In genomic region chr1:11285883-11286734, GRCh38 we compare ENCODE assay signal across 9 cellular contexts. TPM values are rescaled to one million over a fixed set of nuclear protein-coding genes. Genes with fewer than 3 reads are reported as not detected.
DNase-seq lines count a peak whose midpoint lies in the region; ATAC-seq, FAIRE-seq and TF ChIP-seq lines count a peak whose summit lies in the region.
"Had no signal": no experiment of that assay in that cellular context is flagged by ENCODE, and none has a peak within 500 bp of the region (broad histone marks: within the 10 kb centered on the region; RNA-seq: fewer than 3 reads in every experiment).

No MANE protein-coding gene starts in this region.

- H3K36me3 ChIP-seq in NT2/D1 (ENCODE audit: insufficient read depth, insufficient read length, low read length): peaks cover 36% of the 10 kb centered on the region
- peaks cover 3 to 5% of the 10 kb centered on the region in 2 experiments for H3K36me3 ChIP-seq in endothelial cell of umbilical vein (ENCODE audit: control insufficient read depth in 2 of 2, extremely low read depth in 1 of 2, insufficient read depth in 2 of 2, low read length in 2 of 2)
- H3K36me3 ChIP-seq in skeletal muscle satellite cell (ENCODE audit: insufficient read depth, low read length): peaks cover 3% of the 10 kb centered on the region
- peaks cover 31% of the 10 kb centered on the region for H3K36me3 ChIP-seq in effector memory CD4-positive, alpha-beta T cell (ENCODE audit: control insufficient read depth, insufficient read depth, low read length)
- H3K36me3 ChIP-seq: colonic mucosa had no signal

- peak overlapping the region; percentile 62 for H3K27ac Mint-ChIP-seq in activated T-cell treated with anti-CD3 and anti-CD28 coated beads, Interleukin-2, amount 50 U/mL, for 72 hours

- no peak for DNase-seq in activated T-cell treated with anti-CD3 and anti-CD28 coated beads, Interleukin-2, amount 50 U/mL, for 72 hours
- DNase-seq in activated T-cell treated with anti-CD3 and anti-CD28 coated beads for 4 hours (no peak), NT2/D1 (ENCODE audit: low read depth, low spot score) (no peak), endothelial cell of umbilical vein (ENCODE audit: low read depth, low spot score) (peak; percentile 18), KG1 (lab: John Stamatoyannopoulos, UW) (no peak), GM20000 (ENCODE audit: low spot score) (no peak)
- no peak for DNase-seq in effector memory CD4-positive, alpha-beta T cell
- DNase-seq: colonic mucosa had no signal

- peaks cover 61% of the 10 kb centered on the region for H3K4me1 Mint-ChIP-seq in activated T-cell treated with anti-CD3 and anti-CD28 coated beads, Interleukin-2, amount 50 U/mL, for 72 hours (ENCODE audit: low read depth)

- TF ChIP-seq POLR2A in endothelial cell of umbilical vein (IDR thresholded peaks at IDR 0.05; ENCODE audit: low read depth, low read length): no peak

- H3K9me3 Mint-ChIP-seq in activated T-cell treated with anti-CD3 and anti-CD28 coated beads, Interleukin-2, amount 50 U/mL, for 72 hours: peaks cover 2 to 3% of the 10 kb centered on the region in 2 donors

- H3K36me3 Mint-ChIP-seq in activated T-cell treated with anti-CD3 and anti-CD28 coated beads, Interleukin-2, amount 50 U/mL, for 72 hours (ENCODE audit: insufficient read depth in 2 of 2): peaks cover 5 to 29% of the 10 kb centered on the region in 2 donors

- CTCF ChIA-PET in endothelial cell of umbilical vein (lab: Charles Lee): interaction anchor here (1.0 to 1.8 kb wide), 2 partner anchors 249 to 356 kb away, joined by 3 to 10 read pairs; no protein-coding TSS in a partner anchor

- POLR2A ChIA-PET in endothelial cell of umbilical vein (lab: Charles Lee): no interaction called here

- peaks cover 13% of the 10 kb centered on the region for H3K4me1 ChIP-seq in NT2/D1 (ENCODE audit: insufficient read depth, insufficient read length)
- H3K4me1 ChIP-seq in endothelial cell of umbilical vein (ENCODE audit: control insufficient read depth, extremely low read depth, insufficient read depth, low read length): peaks cover 12% of the 10 kb centered on the region
- peaks cover 19% of the 10 kb centered on the region for H3K4me1 ChIP-seq in skeletal muscle satellite cell (ENCODE audit: control insufficient read depth, insufficient read depth, low read length)
- H3K4me1 ChIP-seq in effector memory CD4-positive, alpha-beta T cell (ENCODE audit: control insufficient read depth, insufficient read depth, low read length, poor library complexity, severe bottlenecking): peaks cover 31% of the 10 kb centered on the region
- H3K4me1 ChIP-seq: colonic mucosa had no signal

- no peak for FAIRE-seq in endothelial cell of umbilical vein (lab: Jason Lieb, UNC)

- no peaks in the 10 kb centered on the region for H3K27me3 ChIP-seq in NT2/D1 (ENCODE audit: insufficient read depth, insufficient read length)
- H3K27me3 ChIP-seq in endothelial cell of umbilical vein (ENCODE audit: control insufficient read depth in 2 of 2, insufficient read depth in 2 of 2, low read length in 2 of 2): no peaks in the 10 kb centered on the region
- no peaks in the 10 kb centered on the region for H3K27me3 ChIP-seq in skeletal muscle satellite cell (ENCODE audit: control insufficient read depth, insufficient read depth, low read length)
- H3K27me3 ChIP-seq in effector memory CD4-positive, alpha-beta T cell (replicated peaks; ENCODE audit: control insufficient read depth, insufficient read depth, low read length, poor library complexity, severe bottlenecking): no peaks in the 10 kb centered on the region
- H3K27me3 ChIP-seq: colonic mucosa had no signal

- H4K20me1 ChIP-seq in endothelial cell of umbilical vein (replicated peaks; ENCODE audit: control insufficient read depth, extremely low read depth, insufficient read depth, low read length): peaks cover 2% of the 10 kb centered on the region

- H2AFZ ChIP-seq in endothelial cell of umbilical vein (ENCODE audit: low read depth, low read length): no peak overlapping the region

- H3K9ac ChIP-seq in NT2/D1 (ENCODE audit: insufficient read length, low read depth) (peak overlapping the region; percentile 45), endothelial cell of umbilical vein (replicated peaks; ENCODE audit: extremely low read depth, insufficient read depth, low read length) (no peak overlapping the region), skeletal muscle satellite cell (ENCODE audit: low read depth, low read length) (no peak overlapping the region)

- no peak overlapping the region for H3K4me3 Mint-ChIP-seq in activated T-cell treated with anti-CD3 and anti-CD28 coated beads, Interleukin-2, amount 50 U/mL, for 72 hours

- H3K79me2 ChIP-seq in endothelial cell of umbilical vein (ENCODE audit: control insufficient read depth, insufficient read depth, low read length): peaks cover 3% of the 10 kb centered on the region

- TF ChIP-seq CTCF in endothelial cell of umbilical vein (IDR thresholded peaks at IDR 0.05; ENCODE audit: extremely low read depth in 1 of 2, insufficient read depth in 1 of 2, low read depth in 1 of 2, low read length in 2 of 2) (no peak), GM20000 (IDR thresholded peaks at IDR 0.05; ENCODE audit: extremely low read depth, missing control alignments) (no peak)

- H3K9me1 ChIP-seq in endothelial cell of umbilical vein (replicated peaks; ENCODE audit: control insufficient read depth, extremely low read depth, insufficient read depth, low read length): no peaks in the 10 kb centered on the region

- no peaks in the 10 kb centered on the region for H3K27me3 Mint-ChIP-seq in activated T-cell treated with anti-CD3 and anti-CD28 coated beads, Interleukin-2, amount 50 U/mL, for 72 hours (ENCODE audit: low read depth)

- H3K4me2 ChIP-seq in endothelial cell of umbilical vein (ENCODE audit: insufficient read depth, low read length) (no peak overlapping the region), skeletal muscle satellite cell (ENCODE audit: low read length) (peak overlapping the region; percentile 5)

- no peak overlapping the region for H3K27ac ChIP-seq in endothelial cell of umbilical vein (ENCODE audit: insufficient read depth, low read depth, low read length)
- H3K27ac ChIP-seq in effector memory CD4-positive, alpha-beta T cell (ENCODE audit: insufficient read depth, low read length, poor library complexity, severe bottlenecking): no peak overlapping the region
- H3K27ac ChIP-seq: colonic mucosa had no signal

- intact Hi-C loops in endothelial cell of umbilical vein (cut with micrococcal nuclease): no loop called here

- BruUV-seq in endothelial cell of umbilical vein (replicated peaks; lab: Mats Ljungman, UMichigan): TSS peak; percentile 17

- dilution Hi-C loops in endothelial cell of umbilical vein (cut with MboI; ENCODE audit: extremely low pct_ligation_motif_present, low sequenced_read_pairs): no loop called here

- H3K4me3 ChIP-seq in NT2/D1 (ENCODE audit: insufficient read length, low read depth) (no peak overlapping the region), endothelial cell of umbilical vein (replicated peaks in 1 of 3; ENCODE audit: insufficient read depth in 1 of 3, low read depth in 1 of 3, low read length in 3 of 3) (no peak overlapping the region), skeletal muscle satellite cell (ENCODE audit: low read length) (no peak overlapping the region)
- no peak overlapping the region for H3K4me3 ChIP-seq in effector memory CD4-positive, alpha-beta T cell (ENCODE audit: insufficient read depth, low read depth, low read length, poor library complexity, severe bottlenecking)
- H3K4me3 ChIP-seq: colonic mucosa had no signal

- no peak for ATAC-seq in activated T-cell treated with anti-CD3 and anti-CD28 coated beads, Interleukin-2, amount 50 U/mL, for 72 hours (replicated peaks in 1 of 2)

- H3K9me3 ChIP-seq in NT2/D1 (ENCODE audit: insufficient read depth, low read length): no peaks in the 10 kb centered on the region
- H3K9me3 ChIP-seq in endothelial cell of umbilical vein (replicated peaks; ENCODE audit: control insufficient read depth, insufficient read depth, low read length): no peaks in the 10 kb centered on the region
- H3K9me3 ChIP-seq in skeletal muscle satellite cell (replicated peaks; ENCODE audit: low read length): no peaks in the 10 kb centered on the region
- H3K9me3 ChIP-seq in effector memory CD4-positive, alpha-beta T cell (ENCODE audit: control insufficient read depth, low read length): no peaks in the 10 kb centered on the region
- H3K9me3 ChIP-seq: colonic mucosa had no signal

TF ChIP-seq in endothelial cell of umbilical vein, 7 proteins besides CTCF, POLR2A, EP300 and RAD21 (continues in another document):
- TF ChIP-seq GATA2 (IDR thresholded peaks at IDR 0.05; ENCODE audit: insufficient read depth, insufficient read length, low read depth, low read length) (no peak), FOS (IDR thresholded peaks at IDR 0.05; ENCODE audit: borderline replicate concordance, insufficient read depth, low read length) (no peak), MAX (IDR thresholded peaks at IDR 0.05; ENCODE audit: insufficient read depth, insufficient read length) (no peak)

RNA-seq across cellular contexts. Expression of gene UBIAD1, which starts 13.1 kb away (rescaled TPM):
- 10 to 100 TPM; 28.5 to 32.9 TPM for total RNA-seq in activated T-cell treated with anti-CD3 and anti-CD28 coated beads, Interleukin-2, amount 50 U/mL, for 72 hours
- total RNA-seq in endothelial cell of umbilical vein: 12.7 and 13.0 TPM in 2 replicates
- polyA plus RNA-seq in endothelial cell of umbilical vein: 17.8 and 20.5 TPM in 2 replicates
- polyA plus RNA-seq in endothelial cell of umbilical vein (2011; cell fraction: cytosol; rRNA removed): 13.1 and 13.6 TPM in 2 replicates
- 6.4 and 7.2 TPM in 2 replicates for polyA plus RNA-seq in endothelial cell of umbilical vein (2011; cell fraction: nucleus; rRNA removed)
- polyA plus RNA-seq in endothelial cell of umbilical vein (2012): 7.6 and 9.8 TPM in 2 replicates
- 33.6 and 35.1 TPM in 2 replicates for polyA minus RNA-seq in endothelial cell of umbilical vein
- polyA minus RNA-seq in endothelial cell of umbilical vein (2011; cell fraction: cytosol; rRNA and poly(A)+ RNA removed): 20.0 TPM
- polyA minus RNA-seq in endothelial cell of umbilical vein (2011; cell fraction: nucleus; rRNA and poly(A)+ RNA removed): 12.9 and 13.5 TPM in 2 replicates
- 7.4 and 9.0 TPM in 2 replicates for total RNA-seq in skeletal muscle satellite cell (2012; rRNA removed)

RNA-seq across cellular contexts. Expression of gene MTOR, which starts 23.8 kb away (rescaled TPM):
- total RNA-seq in activated T-cell treated with anti-CD3 and anti-CD28 coated beads, Interleukin-2, amount 50 U/mL, for 72 hours: 10 to 100 TPM; 32.6 to 38.3 TPM
- 50.4 and 53.1 TPM in 2 replicates for total RNA-seq in endothelial cell of umbilical vein
- 30.2 and 33.5 TPM in 2 replicates for polyA plus RNA-seq in endothelial cell of umbilical vein
- 30.5 and 34.4 TPM in 2 replicates for polyA plus RNA-seq in endothelial cell of umbilical vein (2011; cell fraction: cytosol; rRNA removed)
- polyA plus RNA-seq in endothelial cell of umbilical vein (2011; cell fraction: nucleus; rRNA removed): 145 and 152 TPM in 2 replicates
- polyA plus RNA-seq in endothelial cell of umbilical vein (2012): 33.3 and 43.0 TPM in 2 replicates
- polyA minus RNA-seq in endothelial cell of umbilical vein: 108 and 121 TPM in 2 replicates
- 39.1 TPM for polyA minus RNA-seq in endothelial cell of umbilical vein (2011; cell fraction: cytosol; rRNA and poly(A)+ RNA removed)
- 69.5 and 107 TPM in 2 replicates for polyA minus RNA-seq in endothelial cell of umbilical vein (2011; cell fraction: nucleus; rRNA and poly(A)+ RNA removed)
- 24.0 and 29.4 TPM in 2 replicates for total RNA-seq in skeletal muscle satellite cell (2012; rRNA removed)
